In genomic region chr10:29941476-29941875, GRCh38 we compare ENCODE assay signal across 7 cellular contexts.
"Had no signal": no experiment of that assay in that cellular context is flagged by ENCODE, and none has a peak within 500 bp of the region (broad histone marks: within the 10 kb centered on the region; RNA-seq: fewer than 3 reads in every experiment).

No MANE protein-coding gene starts in this region.

- H3K4me2 ChIP-seq: KMS-11 had no signal

- H3K9ac ChIP-seq: KMS-11 had no signal

- H3K27ac ChIP-seq: HL-60, KMS-11 had no signal

- H3K4me3 ChIP-seq: K562 had no signal

- DNase-seq: IMR-90, KBM-7, KG1 had no signal

- ATAC-seq: HepG2, K562 had no signal
